15 cellular contexts compared by ENCODE assay signal in the genomic region with DNA sequence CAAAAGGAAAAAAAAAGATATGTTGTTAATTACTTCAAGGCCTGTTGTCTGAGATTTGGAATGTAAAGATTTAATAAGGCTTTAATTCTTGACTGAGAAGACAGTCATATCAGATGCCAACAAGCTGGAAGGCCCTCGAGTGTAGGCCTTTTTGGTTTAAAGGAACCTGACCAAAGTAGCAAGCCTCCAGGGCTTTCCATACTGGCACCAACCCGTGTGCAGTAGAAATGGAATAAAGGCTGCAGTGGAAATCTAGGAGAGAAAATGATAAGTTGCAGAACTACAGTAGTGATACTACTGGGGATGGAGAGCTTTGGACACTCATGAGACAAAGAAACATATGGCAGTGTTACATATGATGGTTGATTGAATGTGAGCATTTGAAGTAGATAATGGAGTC.
"Had no signal": no experiment of that assay in that cellular context is flagged by ENCODE, and none has a peak within 500 bp of the region (broad histone marks: within the 10 kb centered on the region; RNA-seq: fewer than 3 reads in every experiment).

No MANE protein-coding gene starts in this region.

- DNase-seq: activated CD4-positive, alpha-beta memory T cell treated with anti-CD3 and anti-CD28 coated beads, Interleukin-2, amount 10 ng/mL, durations not matched to agents 7 days and 5 days; activated CD4-positive, alpha-beta T cell treated with anti-CD3 and anti-CD28 coated beads, Interleukin-2, amount 10 ng/mL, durations not matched to agents 24 days and 14 days; activated effector memory CD4-positive, alpha-beta T cell treated with anti-CD3 and anti-CD28 coated beads, Interleukin-2, amount 50 U/mL, for 16 hours; activated naive CD4-positive, alpha-beta T cell treated with anti-CD3 and anti-CD28 coated beads, Interleukin-2, amount 10 ng/mL, durations not matched to agents 7 days and 5 days; activated naive CD8-positive, alpha-beta T cell treated with anti-CD3 and anti-CD28 coated beads, Interleukin-2, amount 50 U/mL, for 24 hours; dermis blood vessel endothelial cell; effector memory CD4-positive, alpha-beta T cell; foreskin melanocyte; left ventricle myocardium inferior; midbrain; natural killer cell; pancreas; right lobe of liver; stimulated activated CD4-positive, alpha-beta T cell treated with anti-CD3 and anti-CD28 coated beads, Interleukin-1b, Interleukin-23, amount 100 ng/mL, for 48 hours; thyroid gland had no signal
